9 cellular contexts compared by ENCODE assay signal in the genomic region with DNA sequence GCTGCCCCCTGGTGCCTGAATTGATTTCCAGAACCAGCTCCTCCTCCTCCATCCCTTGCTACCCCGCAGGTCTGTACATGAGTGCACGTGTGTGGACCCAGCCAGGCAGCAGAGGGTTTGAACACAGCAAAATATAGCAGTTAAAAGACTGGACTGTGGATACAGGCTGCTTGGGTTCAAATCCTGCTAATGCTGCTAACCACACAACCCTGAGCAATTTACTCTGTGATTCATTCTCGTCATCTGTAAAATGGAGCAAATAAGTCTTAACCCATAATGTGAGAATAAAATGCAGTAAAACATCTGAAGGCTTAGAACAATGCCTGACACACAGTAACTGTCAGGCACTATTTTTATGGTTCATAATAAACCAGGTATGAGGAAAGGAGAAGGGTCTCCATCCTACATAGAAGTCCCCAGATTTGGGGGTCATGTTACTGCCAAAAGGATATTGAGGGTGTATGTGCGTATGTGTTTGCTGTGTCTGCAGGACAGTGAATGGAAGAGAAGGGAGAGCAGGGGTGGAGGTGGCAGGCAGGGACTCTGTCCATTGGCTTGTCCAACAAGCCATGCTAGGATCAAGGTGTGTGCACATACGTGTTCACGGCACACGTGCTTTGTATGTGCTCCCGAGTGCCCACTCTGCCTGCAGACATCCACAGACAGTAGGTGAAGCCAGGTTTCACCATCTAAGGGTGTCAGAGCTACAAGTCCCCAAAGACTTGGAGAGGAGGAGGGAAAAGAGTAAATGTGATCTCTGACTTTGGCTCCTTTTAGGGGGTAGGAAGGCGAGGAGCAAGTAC. TPM values are rescaled to one million over a fixed set of nuclear protein-coding genes. Genes with fewer than 3 reads are reported as not detected.
A peak's percentile ranks its signal among the peaks of the same experiment; 100 is the strongest.
DNase-seq lines count a peak whose midpoint lies in the region; ATAC-seq, FAIRE-seq and TF ChIP-seq lines count a peak whose summit lies in the region.
"Had no signal": no experiment of that assay in that cellular context is flagged by ENCODE, and none has a peak within 500 bp of the region (broad histone marks: within the 10 kb centered on the region; RNA-seq: fewer than 3 reads in every experiment).

No MANE protein-coding gene starts in this region.

- DNase-seq in OCI-LY7 (ENCODE audit: low spot score) (no peak), endothelial cell of umbilical vein (ENCODE audit: low read depth, low spot score) (no peak), epidermal melanocyte (ENCODE audit: insufficient read length, low spot score) (no peak)
- DNase-seq in effector CD8-positive, alpha-beta T cell (lab: John Stamatoyannopoulos, UW) = no peak

- peak; percentile 48 for ATAC-seq in GM21367 (IDR thresholded peaks at IDR 0.05; ENCODE audit: unreplicated experiment)
- no peak for ATAC-seq in HG03469 (IDR thresholded peaks at IDR 0.05; ENCODE audit: unreplicated experiment)

- H3K4me3 ChIP-seq in OCI-LY7 (ENCODE audit: low read depth, low read length, poor library complexity, severe bottlenecking) (peak overlapping the region; percentile 90), endothelial cell of umbilical vein (replicated peaks in 1 of 3; ENCODE audit: insufficient read depth in 1 of 3, low read depth in 1 of 3, low read length in 3 of 3) (no peak overlapping the region), rectal smooth muscle tissue (ENCODE audit: low read length) (peak overlapping the region; percentile 82)

- no peaks in the 10 kb centered on the region for H3K9me1 ChIP-seq in endothelial cell of umbilical vein (replicated peaks; ENCODE audit: control insufficient read depth, extremely low read depth, insufficient read depth, low read length)

- H4K20me1 ChIP-seq in OCI-LY7 (ENCODE audit: insufficient read depth, low read length) (no peaks in the 10 kb centered on the region), endothelial cell of umbilical vein (replicated peaks; ENCODE audit: control insufficient read depth, extremely low read depth, insufficient read depth, low read length) (no peaks in the 10 kb centered on the region)

- peak overlapping the region; percentile 59 for H3K27ac ChIP-seq in C4-2B
- H3K27ac ChIP-seq in OCI-LY7 (ENCODE audit: low read depth, low read length, poor library complexity, severe bottlenecking) = peak overlapping the region; percentile 75
- H3K27ac ChIP-seq in endothelial cell of umbilical vein (ENCODE audit: insufficient read depth, low read depth, low read length) = no peak overlapping the region
- peak overlapping the region; percentile 99 for H3K27ac ChIP-seq in rectal smooth muscle tissue (ENCODE audit: low read depth, low read length)

- no TSS peak for BruUV-seq in OCI-LY7 (replicated peaks; lab: Mats Ljungman, UMichigan)
- no TSS peak for BruUV-seq in endothelial cell of umbilical vein (replicated peaks; lab: Mats Ljungman, UMichigan)

- H3K9ac ChIP-seq in endothelial cell of umbilical vein (replicated peaks; ENCODE audit: extremely low read depth, insufficient read depth, low read length) (no peak overlapping the region), rectal smooth muscle tissue (ENCODE audit: low read length) (peak overlapping the region; percentile 36)

- peaks cover 32% of the 10 kb centered on the region for H3K4me1 ChIP-seq in OCI-LY7 (ENCODE audit: insufficient read depth, low read length, poor library complexity, severe bottlenecking)
- peaks cover 14% of the 10 kb centered on the region for H3K4me1 ChIP-seq in endothelial cell of umbilical vein (ENCODE audit: control insufficient read depth, extremely low read depth, insufficient read depth, low read length)
- H3K4me1 ChIP-seq in rectal smooth muscle tissue (ENCODE audit: control insufficient read depth, insufficient read depth, low read length) = peaks cover 13% of the 10 kb centered on the region

- intact Hi-C loops in OCI-LY7 (cut with micrococcal nuclease; ENCODE audit: unreplicated experiment) (loop anchor here (1.0 to 10.0 kb wide), 7 partner anchors 24 to 598 kb away; no protein-coding TSS in a partner anchor), endothelial cell of umbilical vein (cut with micrococcal nuclease) (loop anchor here (1.0 to 5.0 kb wide), 7 partner anchors 19 to 475 kb away; no protein-coding TSS in a partner anchor)

- TF ChIP-seq CTCF in C4-2B (conservative IDR thresholded peaks at IDR 0.05) = peak; percentile 90
- TF ChIP-seq CTCF in OCI-LY7 (conservative IDR thresholded peaks at IDR 0.05; ENCODE audit: low read length) = peak; percentile 94
- peak; percentile 73 to 84 for TF ChIP-seq CTCF in endothelial cell of umbilical vein (IDR thresholded peaks at IDR 0.05; ENCODE audit: extremely low read depth in 1 of 2, insufficient read depth in 1 of 2, low read depth in 1 of 2, low read length in 2 of 2)

- TF ChIP-seq POLR2A in endothelial cell of umbilical vein (IDR thresholded peaks at IDR 0.05; ENCODE audit: low read depth, low read length) = no peak

- H3K36me3 ChIP-seq in OCI-LY7 (ENCODE audit: insufficient read depth, low read length) = peaks cover 10% of the 10 kb centered on the region
- H3K36me3 ChIP-seq in endothelial cell of umbilical vein (ENCODE audit: control insufficient read depth in 2 of 2, extremely low read depth in 1 of 2, insufficient read depth in 2 of 2, low read length in 2 of 2) = peaks cover 0 to 1% of the 10 kb centered on the region in 2 experiments
- no peaks in the 10 kb centered on the region for H3K36me3 ChIP-seq in rectal smooth muscle tissue (ENCODE audit: control insufficient read depth, insufficient read depth, low read length)

- CTCF ChIA-PET in OCI-LY7 (lab: Charles Lee; ENCODE audit: unreplicated experiment) (interaction anchor here (0.6 to 2.5 kb wide), 15 partner anchors 9 to 366 kb away, joined by 3 to 26 read pairs (median 4); a partner anchor contains a TSS), endothelial cell of umbilical vein (lab: Charles Lee) (interaction anchor here (0.6 to 3.5 kb wide), 31 partner anchors 9 to 372 kb away, joined by 3 to 449 read pairs (median 7); a partner anchor contains a TSS)

- H3K27me3 ChIP-seq in endothelial cell of umbilical vein (ENCODE audit: control insufficient read depth in 2 of 2, insufficient read depth in 2 of 2, low read length in 2 of 2) (peaks cover 3 to 6% of the 10 kb centered on the region in 2 experiments), rectal smooth muscle tissue (ENCODE audit: control insufficient read depth, insufficient read depth, low read length) (no peaks in the 10 kb centered on the region)

- peak overlapping the region; percentile 80 for H3K4me2 ChIP-seq in OCI-LY7 (ENCODE audit: low read length)
- H3K4me2 ChIP-seq in endothelial cell of umbilical vein (ENCODE audit: insufficient read depth, low read length) = no peak overlapping the region

- H3K9me2 ChIP-seq in OCI-LY7 (ENCODE audit: insufficient read depth, low read length) = no peaks in the 10 kb centered on the region

- POLR2A ChIA-PET in OCI-LY7 (lab: Charles Lee) (interaction anchor here (0.5 to 4.1 kb wide), 8 partner anchors 7 to 467 kb away, joined by 3 to 45 read pairs (median 5); a partner anchor contains a TSS), endothelial cell of umbilical vein (lab: Charles Lee) (interaction anchor here (0.6 to 1.9 kb wide), 9 partner anchors 15 to 84 kb away, joined by 3 to 9 read pairs (median 4); a partner anchor contains a TSS)

- peaks cover 29% of the 10 kb centered on the region; the same call in 1 of the 2 replicates for H3K79me2 ChIP-seq in OCI-LY7 (ENCODE audit: insufficient read depth, low read depth, low read length)
- H3K79me2 ChIP-seq in endothelial cell of umbilical vein (ENCODE audit: control insufficient read depth, insufficient read depth, low read length) = peaks cover 13% of the 10 kb centered on the region

- H2AFZ ChIP-seq in OCI-LY7 (ENCODE audit: low read length) (peak overlapping the region; percentile 79; the same call in 1 of the 2 replicates), endothelial cell of umbilical vein (ENCODE audit: low read depth, low read length) (no peak overlapping the region)

- FAIRE-seq in endothelial cell of umbilical vein (lab: Jason Lieb, UNC) = no peak

- dilution Hi-C loops in endothelial cell of umbilical vein (cut with MboI; ENCODE audit: extremely low pct_ligation_motif_present, low sequenced_read_pairs) = no loop called here

- H3K9me3 ChIP-seq in OCI-LY7 (ENCODE audit: low read length) = no peaks in the 10 kb centered on the region
- H3K9me3 ChIP-seq in endothelial cell of umbilical vein (replicated peaks; ENCODE audit: control insufficient read depth, insufficient read depth, low read length) = no peaks in the 10 kb centered on the region

RNA-seq across cellular contexts. Expression of a gene that starts 1.5 kb away (rescaled TPM):
- total RNA-seq in OCI-LY7 (2014; rRNA removed; shearing (Covaris generic)) = 72.3 and 73.6 TPM in 2 replicates
- total RNA-seq in OCI-LY7 (2022) (118 and 128 TPM in 2 replicates), endothelial cell of umbilical vein (101 and 136 TPM in 2 replicates)
- polyA plus RNA-seq in endothelial cell of umbilical vein = 147 and 164 TPM in 2 replicates
- polyA plus RNA-seq in endothelial cell of umbilical vein (2011; cell fraction: cytosol; rRNA removed) = 90.9 and 106 TPM in 2 replicates
- 343 and 418 TPM in 2 replicates for polyA plus RNA-seq in endothelial cell of umbilical vein (2011; cell fraction: nucleus; rRNA removed)
- 112 and 122 TPM in 2 replicates for polyA plus RNA-seq in endothelial cell of umbilical vein (2012)
- 126 and 150 TPM in 2 replicates for polyA minus RNA-seq in endothelial cell of umbilical vein
- 47.6 TPM for polyA minus RNA-seq in endothelial cell of umbilical vein (2011; cell fraction: cytosol; rRNA and poly(A)+ RNA removed)
- 64.2 and 65.2 TPM in 2 replicates for polyA minus RNA-seq in endothelial cell of umbilical vein (2011; cell fraction: nucleus; rRNA and poly(A)+ RNA removed)

RNA-seq across cellular contexts. Expression of a gene that starts 15.6 kb away (rescaled TPM):
- 1.1 and 2.2 TPM in 2 replicates for total RNA-seq in OCI-LY7 (2014; rRNA removed; shearing (Covaris generic))
- total RNA-seq in OCI-LY7 (2022) = 2.3 and 4.4 TPM in 2 replicates
- total RNA-seq in endothelial cell of umbilical vein = 3.8 and 4.6 TPM in 2 replicates
- polyA plus RNA-seq in endothelial cell of umbilical vein = 1.5 and 1.6 TPM in 2 replicates
- polyA plus RNA-seq in endothelial cell of umbilical vein (2011; cell fraction: cytosol; rRNA removed) = 1.5 and 2.4 TPM in 2 replicates
- polyA plus RNA-seq in endothelial cell of umbilical vein (2011; cell fraction: nucleus; rRNA removed) = 2.3 and 3.1 TPM in 2 replicates
- 2.7 and 9.0 TPM in 2 replicates for polyA plus RNA-seq in endothelial cell of umbilical vein (2012)
- 7.8 and 9.3 TPM in 2 replicates for polyA minus RNA-seq in endothelial cell of umbilical vein
- polyA minus RNA-seq in endothelial cell of umbilical vein (2011; cell fraction: cytosol; rRNA and poly(A)+ RNA removed) = 3.2 TPM
- polyA minus RNA-seq in endothelial cell of umbilical vein (2011; cell fraction: nucleus; rRNA and poly(A)+ RNA removed) = 4.3 and 5.0 TPM in 2 replicates

RNA-seq across cellular contexts. Expression of a gene that starts 23.8 kb away (rescaled TPM):
- 8.5 and 9.6 TPM in 2 replicates for total RNA-seq in OCI-LY7 (2014; rRNA removed; shearing (Covaris generic))
- 4.7 and 6.8 TPM in 2 replicates for total RNA-seq in OCI-LY7 (2022)
- 13.4 and 15.9 TPM in 2 replicates for total RNA-seq in endothelial cell of umbilical vein
- 14.6 and 19.5 TPM in 2 replicates for polyA plus RNA-seq in endothelial cell of umbilical vein
- polyA plus RNA-seq in endothelial cell of umbilical vein (2011; cell fraction: cytosol; rRNA removed) = 9.2 and 11.3 TPM in 2 replicates
- polyA plus RNA-seq in endothelial cell of umbilical vein (2011; cell fraction: nucleus; rRNA removed) = 11.9 and 14.2 TPM in 2 replicates
- 6.5 and 11.1 TPM in 2 replicates for polyA plus RNA-seq in endothelial cell of umbilical vein (2012)
- 20.5 and 21.2 TPM in 2 replicates for polyA minus RNA-seq in endothelial cell of umbilical vein
- polyA minus RNA-seq in endothelial cell of umbilical vein (2011; cell fraction: cytosol; rRNA and poly(A)+ RNA removed) = 10.1 TPM
- polyA minus RNA-seq in endothelial cell of umbilical vein (2011; cell fraction: nucleus; rRNA and poly(A)+ RNA removed) = 4.5 and 6.8 TPM in 2 replicates

RNA-seq across cellular contexts. Expression of a gene that starts 34.1 kb away (rescaled TPM):
- total RNA-seq in OCI-LY7 (2014; rRNA removed; shearing (Covaris generic)) = 39.8 and 45.7 TPM in 2 replicates
- 85.2 and 86.3 TPM in 2 replicates for total RNA-seq in OCI-LY7 (2022)
- total RNA-seq in endothelial cell of umbilical vein = 21.5 and 27.7 TPM in 2 replicates
- polyA plus RNA-seq in endothelial cell of umbilical vein = 9.0 and 10.8 TPM in 2 replicates
- 6.7 TPM in 2 replicates for polyA plus RNA-seq in endothelial cell of umbilical vein (2011; cell fraction: cytosol; rRNA removed)
- 32.5 and 40.5 TPM in 2 replicates for polyA plus RNA-seq in endothelial cell of umbilical vein (2011; cell fraction: nucleus; rRNA removed)
- polyA plus RNA-seq in endothelial cell of umbilical vein (2012) = 7.4 and 11.7 TPM in 2 replicates
- polyA minus RNA-seq in endothelial cell of umbilical vein = 19.8 and 21.7 TPM in 2 replicates
- polyA minus RNA-seq in endothelial cell of umbilical vein (2011; cell fraction: cytosol; rRNA and poly(A)+ RNA removed) = 18.2 TPM
- 9.5 and 17.7 TPM in 2 replicates for polyA minus RNA-seq in endothelial cell of umbilical vein (2011; cell fraction: nucleus; rRNA and poly(A)+ RNA removed)

RNA-seq across cellular contexts. Expression of a gene that starts 34.7 kb away (rescaled TPM):
- total RNA-seq in OCI-LY7 (2014; rRNA removed; shearing (Covaris generic)) = not detected in 2 replicates
- total RNA-seq in OCI-LY7 (2022) (not detected in 2 replicates), endothelial cell of umbilical vein (not detected in 2 replicates)
- not detected in 2 replicates for polyA plus RNA-seq in endothelial cell of umbilical vein
- not detected in 2 replicates for polyA plus RNA-seq in endothelial cell of umbilical vein (2011; cell fraction: cytosol; rRNA removed)
- not detected in 2 replicates for polyA plus RNA-seq in endothelial cell of umbilical vein (2011; cell fraction: nucleus; rRNA removed)
- not detected in 2 replicates for polyA plus RNA-seq in endothelial cell of umbilical vein (2012)
- not detected in 2 replicates for polyA minus RNA-seq in endothelial cell of umbilical vein
- not detected for polyA minus RNA-seq in endothelial cell of umbilical vein (2011; cell fraction: cytosol; rRNA and poly(A)+ RNA removed)
- not detected in 2 replicates for polyA minus RNA-seq in endothelial cell of umbilical vein (2011; cell fraction: nucleus; rRNA and poly(A)+ RNA removed)
- total RNA-seq: HT1080 had no signal

Comparison
In these comparisons a context has a peak if more than half of its experiments do, and no peak if none do; other contexts are left out.
1. H3K4me3 ChIP-seq: peak in OCI-LY7 (single experiment) and rectal smooth muscle tissue (single experiment); none in endothelial cell of umbilical vein (0 of 3).
2. Peak in every context shown above with its lines, with median percentiles within 50 percentile points of each other: CTCF ChIP-seq.